Comparison of ENCODE assay signal across 28 cellular contexts in the genomic region with DNA sequence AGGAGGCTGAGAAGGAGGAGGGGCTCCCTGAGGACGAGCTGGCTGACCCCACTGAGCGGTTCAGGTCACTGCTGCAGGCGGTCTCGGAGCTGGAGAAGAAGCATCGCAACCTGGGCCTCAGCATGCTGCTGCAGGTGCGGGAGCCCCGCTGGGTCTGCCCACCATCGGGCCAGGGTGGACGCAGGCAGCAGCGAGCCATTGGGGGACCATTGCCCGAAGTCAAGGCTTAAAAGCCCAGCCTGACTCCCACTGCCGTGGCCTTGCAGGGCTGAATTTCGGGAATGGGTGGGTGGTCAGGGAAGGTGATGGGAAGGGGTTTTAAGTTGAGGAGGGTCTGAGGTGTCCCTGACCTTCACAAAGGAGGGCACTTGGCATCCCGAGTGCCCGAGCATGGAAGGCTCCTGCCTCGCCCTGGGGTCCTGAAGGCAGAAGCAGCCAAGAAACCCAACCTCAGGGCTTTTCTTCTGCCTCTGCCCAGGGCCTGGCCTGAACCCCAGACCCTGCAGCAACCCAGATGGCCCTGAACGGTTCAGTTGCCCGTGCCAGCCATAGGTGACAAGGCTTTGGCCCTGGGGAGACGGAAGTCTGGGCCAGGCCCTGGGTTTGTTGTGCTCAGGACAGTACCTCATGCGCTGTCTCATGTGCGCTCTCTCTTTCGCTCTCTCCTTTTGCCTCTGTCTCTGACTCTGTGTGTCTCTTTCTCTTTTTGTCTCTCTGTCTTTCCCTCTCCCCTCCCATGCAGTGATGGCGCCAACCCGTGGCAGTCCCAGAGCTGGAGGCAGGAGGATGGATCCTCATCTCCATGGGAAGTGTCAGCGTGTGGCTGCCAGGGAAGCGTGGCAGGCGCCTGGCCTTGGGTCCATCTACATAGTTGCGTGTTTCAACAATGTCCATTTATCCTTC.
"Had no signal": no experiment of that assay in that cellular context is flagged by ENCODE, and none has a peak within 500 bp of the region (broad histone marks: within the 10 kb centered on the region; RNA-seq: fewer than 3 reads in every experiment).

No MANE protein-coding gene starts in this region.

- H3K27ac Mint-ChIP-seq: activated naive CD8-positive, alpha-beta T cell treated with anti-CD3 and anti-CD28 coated beads, Interleukin-2, amount 10 ng/mL, durations not matched to agents 7 days and 5 days; activated T-helper 2 cell treated with anti-CD3 and anti-CD28 coated beads, Interferon-gamma antibody, Interleukin-2, Interleukin-4, amounts not matched to agents 10 μg/mL and 5 μg/mL and 100 μg/mL, durations not matched to agents 14 hours and 24 hours and 36 hours; dendritic cell treated with granulocyte-macrophage colony-stimulating factor and Interleukin-4, amounts not matched to agents 40 ng/mL and 50 ng/mL, for 4 days; endodermal cell had no signal

- DNase-seq: activated CD4-positive, alpha-beta T cell treated with anti-CD3 and anti-CD28 coated beads for 48 hours; activated CD4-positive, alpha-beta T cell treated with anti-CD3 and anti-CD28 coated beads, Interleukin-2, amount 50 U/mL, for 48 hours; activated CD8-positive, alpha-beta memory T cell treated with anti-CD3 and anti-CD28 coated beads for 24 hours; activated naive CD4-positive, alpha-beta T cell; activated naive CD8-positive, alpha-beta T cell treated with anti-CD3 and anti-CD28 coated beads, Interleukin-2, amount 10 ng/mL, durations not matched to agents 7 days and 5 days; amniotic stem cell; central memory CD4-positive, alpha-beta T cell; foreskin melanocyte; kidney; left colon; mammary epithelial cell; midbrain; naive thymus-derived CD4-positive, alpha-beta T cell; nucleus accumbens; stimulated activated CD4-positive, alpha-beta T cell treated with anti-CD3 and anti-CD28 coated beads, Interleukin-2, amount 100 ng/mL, for 48 hours; stimulated activated naive CD4-positive, alpha-beta T cell treated with Interleukin-2 at 50 U/mL for 16 hours; WERI-Rb-1 had no signal

- H3K27me3 Mint-ChIP-seq: activated naive CD8-positive, alpha-beta T cell treated with anti-CD3 and anti-CD28 coated beads, Interleukin-2, amount 10 ng/mL, durations not matched to agents 7 days and 5 days; dendritic cell treated with granulocyte-macrophage colony-stimulating factor and Interleukin-4, amounts not matched to agents 40 ng/mL and 50 ng/mL, for 4 days; naive thymus-derived CD4-positive, alpha-beta T cell had no signal

- H3K4me1 Mint-ChIP-seq: endodermal cell had no signal

- H3K4me3 Mint-ChIP-seq: activated naive CD8-positive, alpha-beta T cell treated with anti-CD3 and anti-CD28 coated beads, Interleukin-2, amount 10 ng/mL, durations not matched to agents 7 days and 5 days; dendritic cell treated with granulocyte-macrophage colony-stimulating factor and Interleukin-4, amounts not matched to agents 40 ng/mL and 50 ng/mL, for 4 days; endodermal cell had no signal

- H3K4me2 ChIP-seq: hepatocyte had no signal

- H3K4me3 ChIP-seq: esophagus muscularis mucosa, hepatocyte, pancreas, right atrium auricular region, tibial nerve had no signal

- H3K27me3 ChIP-seq: esophagus muscularis mucosa, hepatocyte, pancreas, right atrium auricular region, tibial nerve had no signal

- H3K27ac ChIP-seq: esophagus muscularis mucosa, hepatocyte, pancreas, right atrium auricular region, tibial nerve, WERI-Rb-1 had no signal

- H2AFZ ChIP-seq: hepatocyte had no signal

- H3K9me3 ChIP-seq: esophagus muscularis mucosa, pancreas, right atrium auricular region, tibial nerve had no signal

- FAIRE-seq: astrocyte, kidney, pancreas, TTC549 had no signal

- ATAC-seq: activated CD4-positive, CD25-positive, alpha-beta regulatory T cell treated with anti-CD3 and anti-CD28 coated beads, Interleukin-2, amount 50 U/mL, for 24 hours; left colon; naive thymus-derived CD4-positive, alpha-beta T cell; pancreas had no signal

- H3K36me3 ChIP-seq: WERI-Rb-1 had no signal

- H3K9me3 Mint-ChIP-seq: activated naive CD8-positive, alpha-beta T cell treated with anti-CD3 and anti-CD28 coated beads, Interleukin-2, amount 10 ng/mL, durations not matched to agents 7 days and 5 days; activated T-helper 2 cell treated with anti-CD3 and anti-CD28 coated beads, Interferon-gamma antibody, Interleukin-2, Interleukin-4, amounts not matched to agents 10 μg/mL and 5 μg/mL and 100 μg/mL, durations not matched to agents 14 hours and 24 hours and 36 hours; dendritic cell treated with granulocyte-macrophage colony-stimulating factor and Interleukin-4, amounts not matched to agents 40 ng/mL and 50 ng/mL, for 4 days; endodermal cell; naive thymus-derived CD4-positive, alpha-beta T cell had no signal
